21 cellular contexts compared by ENCODE assay signal in genomic region chr4:153227501-153227900, GRCh38. TPM values are rescaled to one million over a fixed set of nuclear protein-coding genes. Genes with fewer than 3 reads are reported as not detected.
DNase-seq lines count a peak whose midpoint lies in the region; ATAC-seq and TF ChIP-seq lines count a peak whose summit lies in the region.
"Had no signal": no experiment of that assay in that cellular context is flagged by ENCODE, and none has a peak within 500 bp of the region (broad histone marks: within the 10 kb centered on the region; RNA-seq: fewer than 3 reads in every experiment).

No MANE protein-coding gene starts in this region.

- peaks cover 0 to 13% (median 0%) of the 10 kb centered on the region in 11 experiments; a peak in 6 of 22 replicates for H3K36me3 ChIP-seq in BLaER1 treated with 17β-estradiol and CSF1 and Interleukin-3, amounts not matched to agents 10 nM and 100 nM
- no peaks in the 10 kb centered on the region for H3K36me3 ChIP-seq in neural progenitor cell
- H3K36me3 ChIP-seq in prostate gland = no peaks in the 10 kb centered on the region

- peaks cover 0 to 7% (median 0%) of the 10 kb centered on the region in 11 experiments; a peak in 5 of 22 replicates for H4K20me1 ChIP-seq in BLaER1 treated with 17β-estradiol and CSF1 and Interleukin-3, amounts not matched to agents 10 nM and 100 nM
- peaks cover 7% of the 10 kb centered on the region for H4K20me1 ChIP-seq in neural progenitor cell (ENCODE audit: low read depth)

- H3K9me3 ChIP-seq in BLaER1 treated with 17β-estradiol and CSF1 and Interleukin-3, amounts not matched to agents 10 nM and 100 nM (replicated peaks in 1 of 11) = peaks cover 17 to 34% (median 21%) of the 10 kb centered on the region in 11 experiments
- H3K9me3 ChIP-seq in neural progenitor cell (ENCODE audit: low read depth) (no peaks in the 10 kb centered on the region), prostate gland (no peaks in the 10 kb centered on the region)

- DNase-seq in NCI-H526 treated with DMSO at 0.1 percent for 48 hours (lab: John Stamatoyannopoulos, UW) (peak; percentile 97), caudate nucleus (lab: John Stamatoyannopoulos, UW) (no peak), neural progenitor cell (ENCODE audit: low spot score) (peak; percentile 82), prostate gland (ENCODE audit: low spot score) (no peak), HuH-7 (ENCODE audit: low spot score) (no peak)
- DNase-seq in stimulated activated CD4-positive, alpha-beta T cell treated with anti-CD3 and anti-CD28 coated beads, Interleukin-4, amount 100 ng/mL, for 1 hour = no peak
- DNase-seq: Calu3; CD8-positive, alpha-beta T cell; DMS53; EL; GOT3; KBM-7; MV-4-11; NCI-H1417; NCI-H187 treated with DMSO at 0.1 percent for 48 hours; NCI-H226; NCI-H69; NK-92 treated with Interleukin-12 subunit alpha and Interleukin-12 subunit beta, amount 100 ng/mL, for 24 hours had no signal

- H3K79me2 ChIP-seq in neural progenitor cell (ENCODE audit: low read depth) = no peaks in the 10 kb centered on the region

- no peak overlapping the region for H3K9ac ChIP-seq in BLaER1 treated with 17β-estradiol and CSF1 and Interleukin-3, amounts not matched to agents 10 nM and 100 nM
- no peak overlapping the region for H3K9ac ChIP-seq in neural progenitor cell

- no peaks in the 10 kb centered on the region for H3K27me3 Mint-ChIP-seq in neural progenitor cell (ENCODE audit: insufficient read depth, low read depth)

- no peak for ATAC-seq in HG03354 (IDR thresholded peaks at IDR 0.05; ENCODE audit: poor library complexity, severe bottlenecking, unreplicated experiment)
- ATAC-seq: CD8-positive, alpha-beta T cell; Right ventricle myocardium inferior had no signal

- 94% methylated on average over 6 of the region's 6 CpGs for WGBS in prostate gland

- no peak overlapping the region for H3K4me3 Mint-ChIP-seq in neural progenitor cell
- H3K4me3 Mint-ChIP-seq: CD8-positive, alpha-beta T cell had no signal

- peaks cover 14% of the 10 kb centered on the region for H3K9me3 Mint-ChIP-seq in neural progenitor cell
- H3K9me3 Mint-ChIP-seq: CD8-positive, alpha-beta T cell had no signal

- peaks cover 9 to 31% (median 28%) of the 10 kb centered on the region in 11 experiments for H3K27me3 ChIP-seq in BLaER1 treated with 17β-estradiol and CSF1 and Interleukin-3, amounts not matched to agents 10 nM and 100 nM
- peaks cover 21% of the 10 kb centered on the region for H3K27me3 ChIP-seq in neural progenitor cell
- H3K27me3 ChIP-seq in prostate gland (replicated peaks; ENCODE audit: insufficient read depth) = no peaks in the 10 kb centered on the region

- no peak overlapping the region for H3K4me3 ChIP-seq in BLaER1 treated with 17β-estradiol and CSF1 and Interleukin-3, amounts not matched to agents 10 nM and 100 nM
- H3K4me3 ChIP-seq in neural progenitor cell = no peak overlapping the region
- no peak overlapping the region for H3K4me3 ChIP-seq in prostate gland

- no peak for TF ChIP-seq POLR2A in prostate gland (IDR thresholded peaks at IDR 0.05)

- intact Hi-C loops in prostate gland (cut with DNase I) = loop anchor here (10.0 kb wide), 1 partner anchor 237 kb away; the partner anchor contains the start of gene TMEM131L

- no peak for TF ChIP-seq CTCF in neural progenitor cell (IDR thresholded peaks at IDR 0.05)
- no peak for TF ChIP-seq CTCF in prostate gland (IDR thresholded peaks at IDR 0.05)

- H3F3A ChIP-seq in neural progenitor cell (ENCODE audit: low read depth) = peaks cover 43% of the 10 kb centered on the region

- peaks cover 29 to 37% (median 30%) of the 10 kb centered on the region in 10 experiments for H3K4me1 ChIP-seq in BLaER1 treated with 17β-estradiol and CSF1 and Interleukin-3, amounts not matched to agents 10 nM and 100 nM
- peaks cover 40% of the 10 kb centered on the region for H3K4me1 ChIP-seq in neural progenitor cell
- H3K4me1 ChIP-seq in prostate gland (replicated peaks) = no peaks in the 10 kb centered on the region

- no peak overlapping the region for H2AFZ ChIP-seq in neural progenitor cell (replicated peaks)

- no peak overlapping the region for H3K27ac ChIP-seq in BLaER1 treated with 17β-estradiol and CSF1 and Interleukin-3, amounts not matched to agents 10 nM and 100 nM
- H3K27ac ChIP-seq in caudate nucleus (ENCODE audit: low read depth, low read length) = peak overlapping the region; percentile 31
- no peak overlapping the region for H3K27ac ChIP-seq in neural progenitor cell
- H3K27ac ChIP-seq in prostate gland = no peak overlapping the region

- peaks cover 24% of the 10 kb centered on the region for H3K36me3 Mint-ChIP-seq in neural progenitor cell
- H3K36me3 Mint-ChIP-seq: CD8-positive, alpha-beta T cell had no signal

- peaks cover 60% of the 10 kb centered on the region for H3K4me1 Mint-ChIP-seq in neural progenitor cell

- peak overlapping the region; percentile 80 for H3K27ac Mint-ChIP-seq in neural progenitor cell
- H3K27ac Mint-ChIP-seq: CD8-positive, alpha-beta T cell had no signal

- H3K4me2 ChIP-seq in BLaER1 treated with 17β-estradiol and CSF1 and Interleukin-3, amounts not matched to agents 10 nM and 100 nM = peak overlapping the region in 9 of 11 experiments; percentile 18 to 66 (median 45); a peak in 16 of 22 replicates
- H3K4me2 ChIP-seq in neural progenitor cell = peak overlapping the region; percentile 55

RNA-seq across cellular contexts. Expression of gene TRIM2, which starts 23.3 kb away (rescaled TPM):
- total RNA-seq in neural progenitor cell (ENCODE audit: low replicate concordance) (87.6 and 90.2 TPM in 2 replicates), prostate gland (10 to 100 TPM; 54.5 to 70.4 TPM)

Comparison
In these comparisons a context has a peak if more than half of its experiments do, and no peak if none do; other contexts are left out.
1. DNase-seq: peak in NCI-H526 treated with DMSO at 0.1 percent for 48 hours (single experiment) and neural progenitor cell (single experiment); none in caudate nucleus (0 of 61), stimulated activated CD4-positive, alpha-beta T cell treated with anti-CD3 and anti-CD28 coated beads, Interleukin-4, amount 100 ng/mL, for 1 hour (single experiment), prostate gland (single experiment) and HuH-7 (single experiment).